ENCODE assay signal across 10 cellular contexts in the genomic region with DNA sequence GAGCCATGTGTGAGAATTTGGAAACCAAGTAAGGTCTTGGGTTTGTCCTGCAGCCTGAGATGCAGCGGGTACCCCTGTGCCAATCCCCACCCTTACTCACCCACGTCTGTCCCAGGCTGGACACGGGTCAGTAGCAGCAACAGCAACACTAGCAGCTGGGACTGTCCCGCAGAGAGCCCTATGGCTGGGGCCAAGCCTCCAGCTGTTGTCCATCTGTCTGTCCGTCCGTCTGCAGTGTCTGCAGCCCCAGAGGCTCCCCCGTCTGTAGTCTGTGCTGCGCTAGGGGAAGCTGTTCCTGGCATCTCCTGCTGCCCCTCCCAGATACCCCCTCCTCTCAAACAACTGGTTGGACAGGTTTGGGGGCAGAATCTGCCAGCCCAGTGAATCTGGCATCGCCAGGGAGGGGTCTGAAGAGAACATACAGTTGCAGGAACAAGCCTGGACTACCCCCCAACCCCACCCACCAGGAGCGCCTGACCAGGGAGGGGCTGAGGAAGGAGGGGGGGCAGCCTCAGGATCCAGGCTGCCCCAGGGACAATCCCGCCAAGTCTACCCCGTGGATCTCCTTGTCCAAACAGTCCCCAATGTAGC. TPM values are rescaled to one million over a fixed set of nuclear protein-coding genes. Genes with fewer than 3 reads are reported as not detected.
"Had no signal": no experiment of that assay in that cellular context is flagged by ENCODE, and none has a peak within 500 bp of the region (broad histone marks: within the 10 kb centered on the region; RNA-seq: fewer than 3 reads in every experiment).

No MANE protein-coding gene starts in this region.

RNA-seq across cellular contexts. Expression of gene SPDYE1, which starts 7.6 kb away (rescaled TPM):
- total RNA-seq: activated CD4-positive, alpha-beta memory T cell treated with anti-CD3 and anti-CD28 coated beads, Interleukin-2, amount 10 ng/mL, durations not matched to agents 7 days and 5 days; activated CD4-positive, alpha-beta T cell treated with anti-CD3 and anti-CD28 coated beads for 36 hours; activated CD8-positive, alpha-beta memory T cell treated with anti-CD3 and anti-CD28 coated beads for 36 hours; activated naive CD4-positive, alpha-beta T cell treated with anti-CD3 and anti-CD28 coated beads for 36 hours; activated T-helper 17 cell treated with anti-CD3 and anti-CD28 coated beads, Interleukin-2, amount 50 U/mL, for 72 hours; astrocyte; cardiac muscle cell; PC-3; T-helper 2 cell treated with Interferon-gamma antibody and Interleukin-4, amounts not matched to agents 100 ng/mL and 5 ng/mL, for 36 hours had no signal
- polyA plus RNA-seq: SK-N-SH had no signal
